In genomic region chr9:69140123-69140741, GRCh38 we compare ENCODE assay signal across 30 cellular contexts.
"Had no signal": no experiment of that assay in that cellular context is flagged by ENCODE, and none has a peak within 500 bp of the region (broad histone marks: within the 10 kb centered on the region; RNA-seq: fewer than 3 reads in every experiment).

No MANE protein-coding gene starts in this region.

- H3K27ac ChIP-seq: foreskin keratinocyte, neutrophil, pancreas, psoas muscle, upper lobe of left lung, vagina, VCaP had no signal

- H3K4me1 ChIP-seq: pancreas, psoas muscle had no signal

- H3K36me3 ChIP-seq: neutrophil, pancreas, upper lobe of left lung, vagina had no signal

- ATAC-seq: activated CD4-positive, CD25-positive, alpha-beta regulatory T cell treated with anti-CD3 and anti-CD28 coated beads, Interleukin-2, amount 50 U/mL, for 24 hours; activated naive CD8-positive, alpha-beta T cell treated with anti-CD3 and anti-CD28 coated beads, Interleukin-2, amount 50 U/mL, for 24 hours; foreskin keratinocyte; pancreas; stimulated activated memory B cell treated with anti-CD40 and anti-IgM and Interleukin-4, amounts not matched to agents 10 μg/mL and 1 μg/mL and 100 μg/mL, for 72 hours; stimulated activated naive CD8-positive, alpha-beta T cell treated with anti-CD3 and anti-CD28 coated beads, Interleukin-15, amount 100 ng/mL, for 72 hours; T-cell had no signal

- H3K27ac Mint-ChIP-seq: activated CD4-positive, alpha-beta memory T cell treated with anti-CD3 and anti-CD28 coated beads for 36 hours; activated naive CD4-positive, alpha-beta T cell treated with anti-CD3 and anti-CD28 coated beads, Interleukin-2, amount 50 U/mL, for 24 hours; activated naive CD8-positive, alpha-beta T cell treated with anti-CD3 and anti-CD28 coated beads, Interleukin-2, amount 50 U/mL, for 24 hours; activated T-helper 2 cell treated with anti-CD3 and anti-CD28 coated beads, Interferon-gamma antibody, Interleukin-2, Interleukin-4, amounts not matched to agents 10 μg/mL and 5 μg/mL and 100 μg/mL, durations not matched to agents 14 hours and 24 hours and 36 hours; mesothelial cell of epicardium; stimulated activated memory B cell treated with anti-CD40 and anti-IgM and Interleukin-4, amounts not matched to agents 10 μg/mL and 1 μg/mL and 100 μg/mL, for 72 hours; stimulated activated naive CD8-positive, alpha-beta T cell treated with anti-CD3 and anti-CD28 coated beads, Interleukin-15, amount 100 ng/mL, for 72 hours; T-cell; T-helper 2 cell treated with Interferon-gamma antibody and Interleukin-4, amounts not matched to agents 5 μg/mL and 100 μg/mL, for 36 hours had no signal

- H3K27me3 Mint-ChIP-seq: activated CD4-positive, alpha-beta memory T cell treated with anti-CD3 and anti-CD28 coated beads for 36 hours; activated naive CD4-positive, alpha-beta T cell treated with anti-CD3 and anti-CD28 coated beads, Interleukin-2, amount 50 U/mL, for 24 hours; activated naive CD8-positive, alpha-beta T cell treated with anti-CD3 and anti-CD28 coated beads, Interleukin-2, amount 50 U/mL, for 24 hours; naive B cell; stimulated activated memory B cell treated with anti-CD40 and anti-IgM and Interleukin-4, amounts not matched to agents 10 μg/mL and 1 μg/mL and 100 μg/mL, for 72 hours; stimulated activated naive CD8-positive, alpha-beta T cell treated with anti-CD3 and anti-CD28 coated beads, Interleukin-15, amount 100 ng/mL, for 72 hours; T-cell had no signal

- H3K4me1 Mint-ChIP-seq: activated naive CD8-positive, alpha-beta T cell treated with anti-CD3 and anti-CD28 coated beads, Interleukin-2, amount 50 U/mL, for 24 hours; stimulated activated memory B cell treated with anti-CD40 and anti-IgM and Interleukin-4, amounts not matched to agents 10 μg/mL and 1 μg/mL and 100 μg/mL, for 72 hours; stimulated activated naive CD8-positive, alpha-beta T cell treated with anti-CD3 and anti-CD28 coated beads, Interleukin-15, amount 100 ng/mL, for 72 hours had no signal

- H3K27me3 ChIP-seq: foreskin keratinocyte, neutrophil, pancreas, upper lobe of left lung, vagina had no signal

- H3K9me3 Mint-ChIP-seq: activated CD4-positive, alpha-beta memory T cell treated with anti-CD3 and anti-CD28 coated beads for 36 hours; activated naive CD4-positive, alpha-beta T cell treated with anti-CD3 and anti-CD28 coated beads, Interleukin-2, amount 50 U/mL, for 24 hours; activated naive CD8-positive, alpha-beta T cell treated with anti-CD3 and anti-CD28 coated beads, Interleukin-2, amount 50 U/mL, for 24 hours; activated T-helper 2 cell treated with anti-CD3 and anti-CD28 coated beads, Interferon-gamma antibody, Interleukin-2, Interleukin-4, amounts not matched to agents 10 μg/mL and 5 μg/mL and 100 μg/mL, durations not matched to agents 14 hours and 24 hours and 36 hours; mesothelial cell of epicardium; naive B cell; nephron progenitor cell; stimulated activated memory B cell treated with anti-CD40 and anti-IgM and Interleukin-4, amounts not matched to agents 10 μg/mL and 1 μg/mL and 100 μg/mL, for 72 hours; stimulated activated naive CD8-positive, alpha-beta T cell treated with anti-CD3 and anti-CD28 coated beads, Interleukin-15, amount 100 ng/mL, for 72 hours; T-cell; T-helper 2 cell treated with Interferon-gamma antibody and Interleukin-4, amounts not matched to agents 5 μg/mL and 100 μg/mL, for 36 hours had no signal

- H3K4me3 ChIP-seq: pancreas, psoas muscle, smooth muscle cell, upper lobe of left lung, vagina had no signal

- H3K9me3 ChIP-seq: neutrophil, pancreas, psoas muscle, upper lobe of left lung, vagina had no signal

- DNase-seq: activated CD4-positive, alpha-beta memory T cell treated with anti-CD3 and anti-CD28 coated beads for 36 hours; activated CD4-positive, alpha-beta T cell treated with anti-CD3 and anti-CD28 coated beads for 48 hours; activated naive CD8-positive, alpha-beta T cell treated with anti-CD3 and anti-CD28 coated beads, Interleukin-2, amount 50 U/mL, for 24 hours; activated T-cell treated with anti-CD3 and anti-CD28 coated beads, Interleukin-2, amount 50 U/mL, for 48 hours; amygdala; effector CD8-positive, alpha-beta T cell; foreskin keratinocyte; kidney glomerular epithelial cell; mammary epithelial cell; naive B cell; nephron progenitor cell; pancreas; psoas muscle; stimulated activated CD4-positive, alpha-beta T cell treated with anti-CD3 and anti-CD28 coated beads, Interleukin-1b, Interleukin-23, amount 100 ng/mL, for 48 hours; stimulated activated CD4-positive, alpha-beta T cell treated with anti-CD3 and anti-CD28 coated beads, Interleukin-4, amount 100 ng/mL, for 4 hours; stimulated activated CD8-positive, alpha-beta memory T cell treated with anti-CD3 and anti-CD28 coated beads, Interleukin-4, amount 100 ng/mL, for 48 hours; stimulated activated naive CD8-positive, alpha-beta T cell treated with anti-CD3 and anti-CD28 coated beads, Interleukin-15, amount 100 ng/mL, for 72 hours; substantia nigra; T-cell had no signal

- H3K36me3 Mint-ChIP-seq: naive B cell; stimulated activated memory B cell treated with anti-CD40 and anti-IgM and Interleukin-4, amounts not matched to agents 10 μg/mL and 1 μg/mL and 100 μg/mL, for 72 hours; T-cell had no signal

- H3K4me3 Mint-ChIP-seq: activated CD4-positive, alpha-beta memory T cell treated with anti-CD3 and anti-CD28 coated beads for 36 hours; activated naive CD4-positive, alpha-beta T cell treated with anti-CD3 and anti-CD28 coated beads, Interleukin-2, amount 50 U/mL, for 24 hours; activated naive CD8-positive, alpha-beta T cell treated with anti-CD3 and anti-CD28 coated beads, Interleukin-2, amount 50 U/mL, for 24 hours; mesothelial cell of epicardium; naive B cell; nephron progenitor cell; stimulated activated memory B cell treated with anti-CD40 and anti-IgM and Interleukin-4, amounts not matched to agents 10 μg/mL and 1 μg/mL and 100 μg/mL, for 72 hours; stimulated activated naive CD8-positive, alpha-beta T cell treated with anti-CD3 and anti-CD28 coated beads, Interleukin-15, amount 100 ng/mL, for 72 hours; T-cell; T-helper 2 cell treated with Interferon-gamma antibody and Interleukin-4, amounts not matched to agents 5 μg/mL and 100 μg/mL, for 36 hours had no signal
